In the genomic region with DNA sequence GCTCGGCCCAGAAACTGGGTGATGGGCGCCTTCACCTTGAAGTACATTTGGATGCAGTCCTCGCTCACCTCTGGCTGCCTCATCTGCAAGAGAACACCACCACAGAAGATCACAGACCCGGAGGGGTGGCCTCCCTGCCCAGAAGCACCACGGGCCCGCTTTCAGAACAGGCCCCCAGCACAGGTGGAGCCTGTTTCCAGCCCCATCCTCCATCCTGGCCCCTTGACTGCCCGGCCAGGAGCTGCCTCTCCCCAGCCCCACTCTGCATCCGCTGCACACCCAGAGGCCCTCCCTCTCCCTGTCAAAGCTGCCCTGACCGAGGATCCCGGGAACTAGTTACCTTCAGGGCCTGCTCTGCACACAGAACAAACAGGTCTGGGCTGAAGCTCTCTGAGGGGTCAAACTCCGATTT, we compare ENCODE assay signal across 9 cellular contexts. TPM values are rescaled to one million over a fixed set of nuclear protein-coding genes. Genes with fewer than 3 reads are reported as not detected.
A peak's percentile ranks its signal among the peaks of the same experiment; 100 is the strongest.
DNase-seq lines count a peak whose midpoint lies in the region; ATAC-seq and TF ChIP-seq lines count a peak whose summit lies in the region.
"Had no signal": no experiment of that assay in that cellular context is flagged by ENCODE, and none has a peak within 500 bp of the region (broad histone marks: within the 10 kb centered on the region; RNA-seq: fewer than 3 reads in every experiment).

No MANE protein-coding gene starts in this region.

- no peaks in the 10 kb centered on the region for H3K36me3 Mint-ChIP-seq in activated naive CD8-positive, alpha-beta T cell treated with anti-CD3 and anti-CD28 coated beads for 36 hours
- peaks cover 3% of the 10 kb centered on the region for H3K36me3 Mint-ChIP-seq in progenitor cell of endocrine pancreas (ENCODE audit: insufficient read depth)

- no peaks in the 10 kb centered on the region; the same call in 1 of the 2 replicates for H3K27me3 ChIP-seq in H7 (ENCODE audit: control insufficient read depth, insufficient read depth, low read length)
- H3K27me3 ChIP-seq in iPS DF 6.9 (ENCODE audit: control insufficient read depth, insufficient read depth, low read length), result no peaks in the 10 kb centered on the region

- POLR2A ChIA-PET in RWPE1 (lab: Yijun Ruan, JAX; ENCODE audit: low non-redundant PET), result no interaction called here

- peaks cover 1% of the 10 kb centered on the region; the same call in 1 of the 2 replicates for H3K4me1 ChIP-seq in iPS DF 6.9 (ENCODE audit: control insufficient read depth, insufficient read depth, low read length)
- peaks cover 5% of the 10 kb centered on the region for H3K4me1 ChIP-seq in mucosa of descending colon (ENCODE audit: low read depth)

- ATAC-seq in mucosa of descending colon, result no peak

- no peaks in the 10 kb centered on the region for H3K36me3 ChIP-seq in H7 (replicated peaks; ENCODE audit: control insufficient read depth, insufficient read depth, low read length)
- no peaks in the 10 kb centered on the region for H3K36me3 ChIP-seq in iPS DF 6.9 (ENCODE audit: control insufficient read depth, insufficient read depth, low read length)
- no peaks in the 10 kb centered on the region for H3K36me3 ChIP-seq in mucosa of descending colon (ENCODE audit: low read depth)

- H3K4me1 Mint-ChIP-seq in activated naive CD8-positive, alpha-beta T cell treated with anti-CD3 and anti-CD28 coated beads for 36 hours, result peaks cover 15% of the 10 kb centered on the region
- H3K4me1 Mint-ChIP-seq in progenitor cell of endocrine pancreas (ENCODE audit: low read depth), result peaks cover 7% of the 10 kb centered on the region

- WGBS in iPS DF 6.9 (ENCODE audit: insufficient coverage, insufficient read length), result no CpG with 5 or more reads among the region's 11 CpGs
- 53 to 69% methylated on average over 9 to 11 of the region's 11 CpGs for whole genome bisulfite sequencing in lower leg skin, 2 donors

- H3K9me3 ChIP-seq in iPS DF 6.9 (ENCODE audit: control insufficient read depth, insufficient read depth, low read length) (no peaks in the 10 kb centered on the region), mucosa of descending colon (no peaks in the 10 kb centered on the region)

- H3K27ac ChIP-seq in iPS DF 6.9 (ENCODE audit: low read length) (no peak overlapping the region), RWPE1 (no peak overlapping the region)

- TF ChIP-seq CTCF in progenitor cell of endocrine pancreas (IDR thresholded peaks at IDR 0.05; ENCODE audit: unreplicated experiment) (no peak), mucosa of descending colon (IDR thresholded peaks at IDR 0.05) (no peak), RWPE1 (conservative IDR thresholded peaks at IDR 0.05; ENCODE audit: low read depth) (no peak), lower leg skin (IDR thresholded peaks at IDR 0.05) (no peak)

- intact Hi-C loops in mucosa of descending colon (cut with DNase I, micrococcal nuclease) (no loop called here), lower leg skin (cut with DNase I; ENCODE audit: low total_unique reads) (no loop called here)

- H3K4me3 ChIP-seq in H7 (ENCODE audit: insufficient read depth, low read depth, low read length) (peak overlapping the region; percentile 46; the same call in 1 of the 2 replicates), iPS DF 6.9 (ENCODE audit: low read length) (peak overlapping the region; percentile 28; the same call in 1 of the 2 replicates), mucosa of descending colon (no peak overlapping the region), lower leg skin (ENCODE audit: low read depth, poor library complexity, severe bottlenecking) (no peak overlapping the region)

- H3K9me3 Mint-ChIP-seq in activated naive CD8-positive, alpha-beta T cell treated with anti-CD3 and anti-CD28 coated beads for 36 hours, result no peaks in the 10 kb centered on the region
- no peaks in the 10 kb centered on the region for H3K9me3 Mint-ChIP-seq in progenitor cell of endocrine pancreas (ENCODE audit: low read depth)
- H3K9me3 Mint-ChIP-seq: dendritic cell treated with granulocyte-macrophage colony-stimulating factor and Interleukin-4, amounts not matched to agents 40 ng/mL and 50 ng/mL, for 4 days had no signal

- DNase-seq in H7, result peak; percentile 70
- DNase-seq in activated naive CD8-positive, alpha-beta T cell treated with anti-CD3 and anti-CD28 coated beads for 36 hours, result no peak
- DNase-seq in iPS DF 6.9 (ENCODE audit: low read depth, low spot score), result no peak
- no peak for DNase-seq in progenitor cell of endocrine pancreas (ENCODE audit: low spot score, unreplicated experiment)
- DNase-seq in mucosa of descending colon, result no peak
- no peak for DNase-seq in RWPE1 (ENCODE audit: low spot score)
- DNase-seq in lower leg skin (ENCODE audit: low spot score in 2 of 2), result no peak
- DNase-seq in NCI-H146 (lab: John Stamatoyannopoulos, UW), result no peak

- no peak for TF ChIP-seq POLR2A in lower leg skin (IDR thresholded peaks at IDR 0.05)

- CTCF ChIA-PET in RWPE1 (lab: Yijun Ruan, JAX), result interaction anchor here (0.7 kb wide), 2 partner anchors 171 to 286 kb away, joined by 4 read pairs; no protein-coding TSS in a partner anchor

- peaks cover 65% of the 10 kb centered on the region for H3K27me3 Mint-ChIP-seq in activated naive CD8-positive, alpha-beta T cell treated with anti-CD3 and anti-CD28 coated beads for 36 hours
- peaks cover 21% of the 10 kb centered on the region for H3K27me3 Mint-ChIP-seq in progenitor cell of endocrine pancreas

- peak overlapping the region; percentile 60 for H3K27ac Mint-ChIP-seq in activated naive CD8-positive, alpha-beta T cell treated with anti-CD3 and anti-CD28 coated beads for 36 hours
- H3K27ac Mint-ChIP-seq in progenitor cell of endocrine pancreas, result peak overlapping the region; percentile 65
- H3K27ac Mint-ChIP-seq: dendritic cell treated with granulocyte-macrophage colony-stimulating factor and Interleukin-4, amounts not matched to agents 40 ng/mL and 50 ng/mL, for 4 days had no signal

- H3K4me3 Mint-ChIP-seq in activated naive CD8-positive, alpha-beta T cell treated with anti-CD3 and anti-CD28 coated beads for 36 hours, result peak overlapping the region; percentile 50
- peak overlapping the region; percentile 81 for H3K4me3 Mint-ChIP-seq in progenitor cell of endocrine pancreas (ENCODE audit: low read depth)
- H3K4me3 Mint-ChIP-seq: dendritic cell treated with granulocyte-macrophage colony-stimulating factor and Interleukin-4, amounts not matched to agents 40 ng/mL and 50 ng/mL, for 4 days had no signal

RNA-seq across cellular contexts. Expression of gene CFAP46, which starts 0.7 kb away (rescaled TPM):
- 0.59 and 0.70 TPM in 2 replicates for total RNA-seq in H7 (2014; rRNA removed; shearing (Covaris generic))
- 1 to 10 TPM; 1.1 to 1.5 TPM for total RNA-seq in activated naive CD8-positive, alpha-beta T cell treated with anti-CD3 and anti-CD28 coated beads for 36 hours
- 12.5 and 15.4 TPM in 2 replicates for total RNA-seq in progenitor cell of endocrine pancreas
- total RNA-seq in mucosa of descending colon, result 1 to 10 TPM in 1 of 3 donors, under 1 TPM in 1, not detected in 1; 0.78 to 1.0 TPM
- under 1 TPM in 2 of 4 donors, not detected in 2; 0.32 to 0.54 TPM for total RNA-seq in lower leg skin

Comparison
In these comparisons a context has a peak if more than half of its experiments do, and no peak if none do; other contexts are left out.
1. H3K4me3 ChIP-seq: peak in H7 (single experiment) and iPS DF 6.9 (single experiment); none in mucosa of descending colon (single experiment) and lower leg skin (single experiment).